ENCODE assay signal across 16 cellular contexts in the genomic region with DNA sequence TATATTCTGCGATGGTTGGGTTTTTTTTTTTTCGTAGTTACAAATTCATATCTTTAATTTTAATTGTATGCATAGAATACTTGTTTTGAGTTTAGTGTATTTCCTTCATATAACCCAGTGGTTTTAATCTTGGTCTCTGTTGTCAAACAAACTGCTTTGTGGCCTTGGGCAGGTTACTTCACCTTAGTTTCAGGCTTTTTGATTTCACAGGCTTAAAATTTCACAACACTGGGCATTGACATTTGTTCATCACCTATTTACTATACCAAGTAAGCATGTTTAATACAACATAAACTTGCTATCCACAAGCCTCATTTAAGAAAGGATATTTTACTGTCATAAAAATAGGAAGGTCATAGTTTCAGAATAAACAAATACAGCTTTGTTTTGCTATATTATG. TPM values are rescaled to one million over a fixed set of nuclear protein-coding genes. Genes with fewer than 3 reads are reported as not detected.
DNase-seq lines count a peak whose midpoint lies in the region; ATAC-seq and TF ChIP-seq lines count a peak whose summit lies in the region.
"Had no signal": no experiment of that assay in that cellular context is flagged by ENCODE, and none has a peak within 500 bp of the region (broad histone marks: within the 10 kb centered on the region; RNA-seq: fewer than 3 reads in every experiment).

No MANE protein-coding gene starts in this region.

- H3K4me3 ChIP-seq in Loucy (ENCODE audit: low read length, poor library complexity, severe bottlenecking) = no peak overlapping the region
- no peak overlapping the region for H3K4me3 ChIP-seq in epithelial cell of esophagus (ENCODE audit: low read length)

- intact Hi-C loops in sciatic nerve (cut with DNase I) = no loop called here

- no peak overlapping the region for H2AFZ ChIP-seq in Loucy (ENCODE audit: low read length)

- peaks cover 22% of the 10 kb centered on the region for H3K4me1 Mint-ChIP-seq in activated T-cell treated with anti-CD3 and anti-CD28 coated beads, Interleukin-2, amount 50 U/mL, for 72 hours (ENCODE audit: low read depth)
- H3K4me1 Mint-ChIP-seq in stimulated activated effector memory CD8-positive, alpha-beta T cell treated with anti-CD3 and anti-CD28 coated beads, Interleukin-12 subunit alpha, Interleukin-12 subunit beta, amount 100 ng/mL, for 72 hours = peaks cover 18% of the 10 kb centered on the region

- no peaks in the 10 kb centered on the region for H3K27me3 Mint-ChIP-seq in activated T-cell treated with anti-CD3 and anti-CD28 coated beads, Interleukin-2, amount 50 U/mL, for 72 hours (ENCODE audit: low read depth)

- H3K27me3 ChIP-seq in Loucy (ENCODE audit: insufficient read depth, low read length, poor library complexity, severe bottlenecking) = no peaks in the 10 kb centered on the region

- ATAC-seq in activated T-cell treated with anti-CD3 and anti-CD28 coated beads, Interleukin-2, amount 50 U/mL, for 72 hours (replicated peaks in 1 of 2) = no peak
- ATAC-seq in stimulated activated effector memory CD8-positive, alpha-beta T cell treated with anti-CD3 and anti-CD28 coated beads, Interleukin-12 subunit alpha, Interleukin-12 subunit beta, amount 100 ng/mL, for 72 hours = no peak
- ATAC-seq in GM18861 (IDR thresholded peaks at IDR 0.05; ENCODE audit: unreplicated experiment) (no peak), GM19463 (IDR thresholded peaks at IDR 0.05; ENCODE audit: unreplicated experiment) (no peak), sciatic nerve (no peak)

- H3K9me3 ChIP-seq in Loucy (ENCODE audit: insufficient read depth, low read depth, low read length) = no peaks in the 10 kb centered on the region

- TF ChIP-seq CTCF in Loucy (conservative IDR thresholded peaks at IDR 0.05; ENCODE audit: low read length) = no peak
- no peak for TF ChIP-seq CTCF in epithelial cell of esophagus (IDR thresholded peaks at IDR 0.05; ENCODE audit: insufficient read depth, low read depth, low read length, missing control alignments)

- H3K4me1 ChIP-seq in Loucy (ENCODE audit: insufficient read depth, low read length, poor library complexity, severe bottlenecking) = peaks cover 11% of the 10 kb centered on the region

- DNase-seq in activated T-cell treated with anti-CD3 and anti-CD28 coated beads, Interleukin-2, amount 50 U/mL, for 72 hours = no peak
- DNase-seq in activated T-cell treated with anti-CD3 and anti-CD28 coated beads, Interleukin-2, amount 50 U/mL, for 48 hours = no peak
- DNase-seq in epithelial cell of esophagus (ENCODE audit: low read depth) (peak; percentile 46), sciatic nerve (ENCODE audit: low spot score) (no peak)
- no peak for DNase-seq in stimulated activated effector memory CD8-positive, alpha-beta T cell treated with anti-CD3 and anti-CD28 coated beads, Interleukin-12 subunit alpha, Interleukin-12 subunit beta, amount 100 ng/mL, for 72 hours (ENCODE audit: low spot score in 2 of 2)
- DNase-seq: H7; Karpas-422; MM.1S; NCI-H1092 treated with DMSO at 0.1 percent for 48 hours; NCI-H2107; NCI-H526 treated with DMSO at 0.1 percent for 48 hours; NK-92 treated with Interleukin-12 subunit alpha and Interleukin-12 subunit beta, amount 100 ng/mL, for 24 hours; SHP77 treated with DMSO at 0.1 percent for 48 hours had no signal

- H3K9me3 Mint-ChIP-seq in activated T-cell treated with anti-CD3 and anti-CD28 coated beads, Interleukin-2, amount 50 U/mL, for 72 hours = peaks cover 0 to 3% of the 10 kb centered on the region in 2 donors
- no peaks in the 10 kb centered on the region for H3K9me3 Mint-ChIP-seq in stimulated activated effector memory CD8-positive, alpha-beta T cell treated with anti-CD3 and anti-CD28 coated beads, Interleukin-12 subunit alpha, Interleukin-12 subunit beta, amount 100 ng/mL, for 72 hours

- no peaks in the 10 kb centered on the region for H3F3A ChIP-seq in Loucy (ENCODE audit: low read depth)

- no peak overlapping the region for H3K4me3 Mint-ChIP-seq in activated T-cell treated with anti-CD3 and anti-CD28 coated beads, Interleukin-2, amount 50 U/mL, for 72 hours
- H3K4me3 Mint-ChIP-seq in stimulated activated effector memory CD8-positive, alpha-beta T cell treated with anti-CD3 and anti-CD28 coated beads, Interleukin-12 subunit alpha, Interleukin-12 subunit beta, amount 100 ng/mL, for 72 hours = no peak overlapping the region

- peaks cover 6% of the 10 kb centered on the region; the same call in 1 of the 2 replicates for H3K36me3 ChIP-seq in Loucy (ENCODE audit: insufficient read depth, low read length)

- H3K36me3 Mint-ChIP-seq in activated T-cell treated with anti-CD3 and anti-CD28 coated beads, Interleukin-2, amount 50 U/mL, for 72 hours (ENCODE audit: insufficient read depth in 2 of 2) = peaks cover 0 to 11% of the 10 kb centered on the region in 2 donors
- peaks cover 11% of the 10 kb centered on the region for H3K36me3 Mint-ChIP-seq in stimulated activated effector memory CD8-positive, alpha-beta T cell treated with anti-CD3 and anti-CD28 coated beads, Interleukin-12 subunit alpha, Interleukin-12 subunit beta, amount 100 ng/mL, for 72 hours

- H3K9ac ChIP-seq in Loucy (ENCODE audit: low read depth, low read length, poor library complexity, severe bottlenecking) = no peak overlapping the region

- peaks cover 4% of the 10 kb centered on the region for H4K20me1 ChIP-seq in Loucy (ENCODE audit: insufficient read depth, low read length, poor library complexity, severe bottlenecking)

- H3K9me2 ChIP-seq in Loucy (replicated peaks; ENCODE audit: low read depth, low read length) = no peaks in the 10 kb centered on the region

- peaks cover 91% of the 10 kb centered on the region for H3K79me2 ChIP-seq in Loucy (ENCODE audit: insufficient read depth, low read length)

- peak overlapping the region; percentile 20 for H3K4me2 ChIP-seq in Loucy (ENCODE audit: low read depth, low read length, poor library complexity, severe bottlenecking)

- peak overlapping the region; percentile 42 for H3K27ac Mint-ChIP-seq in activated T-cell treated with anti-CD3 and anti-CD28 coated beads, Interleukin-2, amount 50 U/mL, for 72 hours
- H3K27ac Mint-ChIP-seq in stimulated activated effector memory CD8-positive, alpha-beta T cell treated with anti-CD3 and anti-CD28 coated beads, Interleukin-12 subunit alpha, Interleukin-12 subunit beta, amount 100 ng/mL, for 72 hours = peak overlapping the region; percentile 6

RNA-seq across cellular contexts. Expression of a gene that starts 14.7 kb away (rescaled TPM):
- 10 to 100 TPM; 13.6 to 21.3 TPM for total RNA-seq in activated T-cell treated with anti-CD3 and anti-CD28 coated beads, Interleukin-2, amount 50 U/mL, for 72 hours
- total RNA-seq in sciatic nerve = 74.0 TPM
